Comparison of ENCODE assay signal across 16 cellular contexts in genomic region chr3:117630885-117631284, GRCh38.
DNase-seq lines count a peak whose midpoint lies in the region; ATAC-seq and TF ChIP-seq lines count a peak whose summit lies in the region.
"Had no signal": no experiment of that assay in that cellular context is flagged by ENCODE, and none has a peak within 500 bp of the region (broad histone marks: within the 10 kb centered on the region; RNA-seq: fewer than 3 reads in every experiment).

No MANE protein-coding gene starts in this region.

- TF ChIP-seq EP300 in SK-N-SH (IDR thresholded peaks at IDR 0.05; ENCODE audit: borderline replicate concordance in 1 of 2, low read depth in 1 of 2, low read length in 1 of 2): no peak

- H3K4ac ChIP-seq in IMR-90 (ENCODE audit: low read depth, low read length): no peak overlapping the region

- no peaks in the 10 kb centered on the region; the same call in 1 of the 2 replicates for H3K9me1 ChIP-seq in IMR-90 (ENCODE audit: insufficient read depth, low read length)

- no peak for TF ChIP-seq CTCF in SK-N-SH (IDR thresholded peaks at IDR 0.05)
- TF ChIP-seq CTCF in IMR-90 (conservative IDR thresholded peaks at IDR 0.05; ENCODE audit: low read depth, low read length): no peak
- no peak for TF ChIP-seq CTCF in heart right ventricle (IDR thresholded peaks at IDR 0.05)
- TF ChIP-seq CTCF in adrenal gland (IDR thresholded peaks at IDR 0.05): no peak

- no TSS peak for BruUV-seq in IMR-90 (replicated peaks; lab: Mats Ljungman, UMichigan)

- WGBS in SK-N-SH (ENCODE audit: low lambda C conversion rate): 100% methylated on average over 1 of the region's 1 CpG
- no CpG with 5 or more reads among the region's 1 CpG for WGBS in IMR-90 (ENCODE audit: extremely low coverage in 2 of 2, insufficient read length in 1 of 2), 2 experiments
- WGBS in heart right ventricle, 2 donors: 81 to 84% methylated on average over 1 of the region's 1 CpG
- 70 to 85% (median 75%) methylated on average over 1 of the region's 1 CpG for WGBS in adrenal gland, 4 donors

- no peak overlapping the region for H2AFZ ChIP-seq in SK-N-SH (ENCODE audit: low read depth)
- H2AFZ ChIP-seq in IMR-90 (replicated peaks; ENCODE audit: low read length, poor library complexity): no peak overlapping the region

- H2BK20ac ChIP-seq in IMR-90 (ENCODE audit: low read depth, low read length): no peak overlapping the region

- H3K18ac ChIP-seq in IMR-90 (ENCODE audit: low read depth, low read length): peak overlapping the region; percentile 1; the same call in 1 of the 2 replicates

- H3K9ac ChIP-seq in SK-N-SH: no peak overlapping the region
- no peak overlapping the region for H3K9ac ChIP-seq in IMR-90 (ENCODE audit: low read depth, low read length)

- CTCF ChIA-PET in SK-N-SH (lab: Yijun Ruan, JAX): interaction anchor here (1.4 to 1.6 kb wide), 2 partner anchors 88 to 367 kb away, joined by 3 to 5 read pairs; no protein-coding TSS in a partner anchor
- CTCF ChIA-PET in IMR-90 (lab: Yijun Ruan, JAX): interaction anchor here (1.1 kb wide), 1 partner anchor 13 kb away, joined by 4 read pairs; no protein-coding TSS in a partner anchor

- H3K4me1 ChIP-seq in SK-N-SH (ENCODE audit: control insufficient read depth in 1 of 2, insufficient read depth in 2 of 2, low read depth in 1 of 2, low read length in 1 of 2) (peaks cover 10 to 45% of the 10 kb centered on the region in 2 experiments; a peak in 3 of 4 replicates), IMR-90 (ENCODE audit: control insufficient read depth, insufficient read depth, low read length) (peaks cover 10% of the 10 kb centered on the region), heart right ventricle (peaks cover 0 to 15% (median 4%) of the 10 kb centered on the region in 9 donors), adrenal gland (replicated peaks in 1 of 2) (no peaks in the 10 kb centered on the region)
- H3K4me1 ChIP-seq: pancreas, uterus had no signal

- H2BK5ac ChIP-seq in IMR-90 (ENCODE audit: low read depth, low read length, poor library complexity, severe bottlenecking): no peak overlapping the region

- TF ChIP-seq POLR2A in IMR-90 (IDR thresholded peaks at IDR 0.05; ENCODE audit: low read depth, low read length) (no peak), adrenal gland (IDR thresholded peaks at IDR 0.05) (no peak)

- H3K36me3 ChIP-seq in SK-N-SH (replicated peaks in 1 of 2; ENCODE audit: control insufficient read depth in 1 of 2, insufficient read depth in 2 of 2, low read length in 1 of 2) (no peaks in the 10 kb centered on the region), IMR-90 (ENCODE audit: control insufficient read depth, insufficient read depth, low read length) (no peaks in the 10 kb centered on the region), heart right ventricle (no peaks in the 10 kb centered on the region), adrenal gland (replicated peaks in 1 of 2) (no peaks in the 10 kb centered on the region)
- H3K36me3 ChIP-seq: esophagus squamous epithelium, pancreas, uterus had no signal

- H3K27ac ChIP-seq in SK-N-SH (ENCODE audit: low read depth in 2 of 2, low read length in 1 of 2) (peak overlapping the region in 1 of 2 experiments; percentile 96; a peak in 2 of 4 replicates), IMR-90 (ENCODE audit: insufficient read depth, low read length) (no peak overlapping the region), heart right ventricle (no peak overlapping the region), adrenal gland (no peak overlapping the region)
- H3K27ac ChIP-seq: coronary artery, esophagus squamous epithelium, pancreas had no signal

- no peak overlapping the region for H4K8ac ChIP-seq in IMR-90 (ENCODE audit: low read depth in 2 of 2, low read length in 2 of 2)

- ATAC-seq in SK-N-SH treated with all-trans-retinoic acid at 6 μM for 48 hours: no peak
- peak; percentile 56 for ATAC-seq in IMR-90 (ENCODE audit: low read depth)
- no peak for ATAC-seq in heart right ventricle
- ATAC-seq in GM21723 (IDR thresholded peaks at IDR 0.05; ENCODE audit: unreplicated experiment): no peak
- ATAC-seq: pancreas, PC-3 had no signal

- H2AK5ac ChIP-seq in IMR-90 (ENCODE audit: low read depth, low read length): no peak overlapping the region

- H2BK120ac ChIP-seq in IMR-90 (ENCODE audit: low read depth, low read length): no peak overlapping the region

- DNase-seq in SK-N-SH (no peak), IMR-90 (peak; percentile 35), SHP77 (lab: John Stamatoyannopoulos, UW) (peak; percentile 87 to 91), heart right ventricle (no peak), adrenal gland (no peak)
- no peak for DNase-seq in activated CD4-positive, alpha-beta T cell treated with anti-CD3 and anti-CD28 coated beads, Interleukin-2, amount 50 U/mL, for 48 hours
- DNase-seq: activated CD4-positive, alpha-beta memory T cell treated with anti-CD3 and anti-CD28 coated beads for 36 hours; activated naive CD4-positive, alpha-beta T cell; DND-41; esophagus squamous epithelium; PC-3; uterus had no signal

- H3K27me3 ChIP-seq in SK-N-SH (ENCODE audit: insufficient read depth) (no peaks in the 10 kb centered on the region), IMR-90 (ENCODE audit: control insufficient read depth, insufficient read depth, low read length) (no peaks in the 10 kb centered on the region), heart right ventricle (no peaks in the 10 kb centered on the region), adrenal gland (no peaks in the 10 kb centered on the region)
- H3K27me3 ChIP-seq: esophagus squamous epithelium, pancreas, uterus had no signal

- H4K91ac ChIP-seq in IMR-90 (ENCODE audit: insufficient read depth, low read depth, low read length): no peak overlapping the region

- no peaks in the 10 kb centered on the region for H3K9me2 ChIP-seq in SK-N-SH

- no peak overlapping the region for H2BK15ac ChIP-seq in IMR-90 (ENCODE audit: low read depth, low read length)

- POLR2A ChIA-PET in SK-N-SH (lab: Yijun Ruan, JAX) (no interaction called here), IMR-90 (lab: Charles Lee; ENCODE audit: unreplicated experiment) (no interaction called here)

- no peak overlapping the region for H3K56ac ChIP-seq in IMR-90 (ENCODE audit: extremely low read depth, insufficient read depth, low read length)

- no peak overlapping the region for H2AK9ac ChIP-seq in IMR-90 (replicated peaks; ENCODE audit: low read depth, low read length, poor library complexity)

- H3K9me3 ChIP-seq in SK-N-SH (no peaks in the 10 kb centered on the region), IMR-90 (ENCODE audit: control insufficient read depth, insufficient read depth, low read length) (no peaks in the 10 kb centered on the region), heart right ventricle (no peaks in the 10 kb centered on the region), adrenal gland (replicated peaks in 1 of 3) (no peaks in the 10 kb centered on the region)
- H3K9me3 ChIP-seq: esophagus squamous epithelium, pancreas, uterus had no signal

- no peak overlapping the region for H4K5ac ChIP-seq in IMR-90 (ENCODE audit: low read depth, low read length)

- TF ChIP-seq RAD21 in SK-N-SH (IDR thresholded peaks at IDR 0.05; ENCODE audit: low read length) (no peak), IMR-90 (IDR thresholded peaks at IDR 0.05; ENCODE audit: low read length) (no peak)

- no peaks in the 10 kb centered on the region for H3F3A ChIP-seq in SK-N-SH (replicated peaks; ENCODE audit: insufficient read depth)

- no peak overlapping the region for H3K14ac ChIP-seq in IMR-90 (replicated peaks; ENCODE audit: low read depth, low read length)

- no peaks in the 10 kb centered on the region for H4K20me1 ChIP-seq in SK-N-SH (ENCODE audit: insufficient read depth)
- no peaks in the 10 kb centered on the region for H4K20me1 ChIP-seq in IMR-90 (ENCODE audit: insufficient read depth, low read length)

- no peaks in the 10 kb centered on the region for H3K79me1 ChIP-seq in IMR-90 (ENCODE audit: low read depth in 1 of 2, low read length in 2 of 2)

- intact Hi-C loops in IMR-90 (cut with micrococcal nuclease): no loop called here
- intact Hi-C loops in heart right ventricle (cut with DNase I): no loop called here
- intact Hi-C loops in adrenal gland (cut with DNase I): no loop called here

- dilution Hi-C loops in IMR-90 (cut with HindIII; ENCODE audit: low sequenced_read_pairs, unreplicated experiment): no loop called here

- in situ Hi-C loops in IMR-90 (cut with MboI; ENCODE audit: low sequenced_read_pairs): no loop called here

- H3K23ac ChIP-seq in IMR-90 (ENCODE audit: low read depth, low read length): no peak overlapping the region

- no peak overlapping the region for H3K4me2 ChIP-seq in SK-N-SH
- H3K4me2 ChIP-seq in IMR-90 (ENCODE audit: low read depth, low read length): no peak overlapping the region

- H3K4me3 ChIP-seq in SK-N-SH (ENCODE audit: low read depth in 2 of 2, low read length in 1 of 2) (no peak overlapping the region), IMR-90 (ENCODE audit: insufficient read depth, low read depth, low read length) (no peak overlapping the region), heart right ventricle (no peak overlapping the region), adrenal gland (no peak overlapping the region)
- H3K4me3 ChIP-seq: coronary artery, esophagus squamous epithelium, pancreas, uterus had no signal

- H3K79me2 ChIP-seq in SK-N-SH (ENCODE audit: insufficient read depth): no peaks in the 10 kb centered on the region

TF ChIP-seq in SK-N-SH treated with all-trans-retinoic acid at 6 μM for 48 hours, 23 proteins besides CTCF, POLR2A, EP300 and RAD21 (continues in another document):
- TF ChIP-seq ZFP3 (CRISPR knock-in tag; IDR thresholded peaks at IDR 0.05) (no peak), RARB (CRISPR knock-in tag; IDR thresholded peaks at IDR 0.05) (no peak)

TF ChIP-seq in IMR-90, 13 proteins besides CTCF, POLR2A, EP300 and RAD21:
- no peak for TF ChIP-seq RFX5 (IDR thresholded peaks at IDR 0.05; ENCODE audit: low read depth, low read length)

Comparison
In these comparisons a context has a peak if more than half of its experiments do, and no peak if none do; other contexts are left out.
1. DNase-seq: peak in IMR-90 (single experiment) and SHP77 (2 of 2); none in SK-N-SH (single experiment), heart right ventricle (0 of 2), adrenal gland (0 of 7) and activated CD4-positive, alpha-beta T cell treated with anti-CD3 and anti-CD28 coated beads, Interleukin-2, amount 50 U/mL, for 48 hours (0 of 2).